8 cellular contexts compared by ENCODE assay signal in genomic region chr17:35243459-35244204, GRCh38. TPM values are rescaled to one million over a fixed set of nuclear protein-coding genes. Genes with fewer than 3 reads are reported as not detected.
A peak's percentile ranks its signal among the peaks of the same experiment; 100 is the strongest.
DNase-seq lines count a peak whose midpoint lies in the region; ATAC-seq and TF ChIP-seq lines count a peak whose summit lies in the region.

No MANE protein-coding gene starts in this region.

- TF ChIP-seq CTCF in CD14-positive monocyte (IDR thresholded peaks at IDR 0.05) (no peak), astrocyte of the spinal cord (IDR thresholded peaks at IDR 0.05; ENCODE audit: low read depth, low read length) (no peak)

- peak; percentile 66 for DNase-seq in CD14-positive monocyte (ENCODE audit: low spot score)
- DNase-seq in T-helper 2 cell treated with Interferon-gamma antibody and Interleukin-4, amounts not matched to agents 5 μg/mL and 100 μg/mL, for 36 hours (ENCODE audit: low spot score): peak; percentile 53
- DNase-seq in astrocyte of the spinal cord (ENCODE audit: low read depth, low spot score): peak; percentile 68
- DNase-seq in skeletal muscle cell (ENCODE audit: low read depth): peak; percentile 33
- no peak for DNase-seq in OCI-M2 (lab: John Stamatoyannopoulos, UW; ENCODE audit: unreplicated experiment)

- peaks cover 21 to 25% of the 10 kb centered on the region in 2 donors for H3K36me3 Mint-ChIP-seq in CD14-positive monocyte
- H3K36me3 Mint-ChIP-seq in T-helper 2 cell treated with Interferon-gamma antibody and Interleukin-4, amounts not matched to agents 5 μg/mL and 100 μg/mL, for 36 hours (ENCODE audit: low read depth): peaks cover 67% of the 10 kb centered on the region

- peak overlapping the region; percentile 93 to 99 (median 97) for H3K27ac Mint-ChIP-seq in CD14-positive monocyte
- H3K27ac Mint-ChIP-seq in T-helper 2 cell treated with Interferon-gamma antibody and Interleukin-4, amounts not matched to agents 5 μg/mL and 100 μg/mL, for 36 hours: peak overlapping the region; percentile 98

- in situ Hi-C loops in astrocyte of the spinal cord (cut with HindIII; ENCODE audit: low sequenced_read_pairs): no loop called here

- no peaks in the 10 kb centered on the region for H3K9me3 Mint-ChIP-seq in CD14-positive monocyte
- no peaks in the 10 kb centered on the region for H3K9me3 Mint-ChIP-seq in T-helper 2 cell treated with Interferon-gamma antibody and Interleukin-4, amounts not matched to agents 5 μg/mL and 100 μg/mL, for 36 hours

- ATAC-seq in HG02840 (IDR thresholded peaks at IDR 0.05; ENCODE audit: low FRiP score, unreplicated experiment) (peak; percentile 17), HG03565 (IDR thresholded peaks at IDR 0.05; ENCODE audit: unreplicated experiment) (no peak)

- intact Hi-C loops in CD14-positive monocyte (cut with micrococcal nuclease): loop anchor here in 1 of 2 donors (5.0 kb wide), 2 partner anchors 56 to 299 kb away; no protein-coding TSS in a partner anchor

- peak overlapping the region; percentile 69 for H3K4me3 ChIP-seq in astrocyte of the spinal cord (ENCODE audit: low read depth, low read length)
- peak overlapping the region; percentile 63 for H3K4me3 ChIP-seq in iPS-11a (ENCODE audit: low read depth, low read length)
- H3K4me3 ChIP-seq in skeletal muscle cell (ENCODE audit: low read depth, low read length): peak overlapping the region; percentile 89

- H3K4me1 Mint-ChIP-seq in CD14-positive monocyte: peaks cover 41% of the 10 kb centered on the region
- H3K4me1 Mint-ChIP-seq in T-helper 2 cell treated with Interferon-gamma antibody and Interleukin-4, amounts not matched to agents 5 μg/mL and 100 μg/mL, for 36 hours (ENCODE audit: low read depth): peaks cover 54% of the 10 kb centered on the region

- peaks cover 8 to 15% (median 12%) of the 10 kb centered on the region in 3 donors for H3K27me3 Mint-ChIP-seq in CD14-positive monocyte (ENCODE audit: low read depth in 3 of 3)
- H3K27me3 Mint-ChIP-seq in T-helper 2 cell treated with Interferon-gamma antibody and Interleukin-4, amounts not matched to agents 5 μg/mL and 100 μg/mL, for 36 hours (ENCODE audit: low read depth): peaks cover 3% of the 10 kb centered on the region

- peak overlapping the region; percentile 95 to 97 for H3K4me3 Mint-ChIP-seq in CD14-positive monocyte
- peak overlapping the region; percentile 95 for H3K4me3 Mint-ChIP-seq in T-helper 2 cell treated with Interferon-gamma antibody and Interleukin-4, amounts not matched to agents 5 μg/mL and 100 μg/mL, for 36 hours

RNA-seq across cellular contexts. Expression of gene SLFN5, which starts 0.8 kb away (rescaled TPM):
- 1 to 10 TPM; 5.3 to 8.8 TPM for polyA plus RNA-seq in CD14-positive monocyte

RNA-seq across cellular contexts. Expression of gene SLC35G3, which starts 49.4 kb away (rescaled TPM):
- polyA plus RNA-seq in CD14-positive monocyte: not detected
